In the genomic region with DNA sequence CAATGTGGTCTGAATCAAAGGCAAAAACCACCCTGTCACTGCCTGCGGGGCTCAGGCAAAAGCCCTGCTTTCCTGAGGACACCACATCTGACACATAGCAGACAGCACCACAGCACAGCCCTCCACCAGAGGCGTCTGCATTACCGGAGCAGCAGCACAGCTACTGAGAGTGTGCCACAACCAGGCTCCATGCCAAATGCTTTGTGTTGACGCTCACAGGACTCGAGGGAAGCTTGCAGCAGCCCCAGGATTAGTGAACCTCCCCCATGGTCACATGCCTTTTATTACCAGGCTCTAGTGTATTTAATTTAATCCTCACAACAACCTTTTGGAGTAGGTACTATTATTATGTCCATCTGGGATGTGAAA, we compare ENCODE assay signal across 1 cellular context.
TF ChIP-seq lines count a peak whose summit lies in the region.

No MANE protein-coding gene starts in this region.

TF ChIP-seq in SK-N-SH treated with all-trans-retinoic acid at 6 μM for 48 hours, 23 proteins besides CTCF, POLR2A, EP300 and RAD21 (continued from another document):
- TF ChIP-seq TOX (CRISPR knock-in tag; IDR thresholded peaks at IDR 0.05; ENCODE audit: borderline replicate concordance) (no peak), TCF4 (CRISPR knock-in tag; IDR thresholded peaks at IDR 0.05; ENCODE audit: borderline replicate concordance) (no peak), OSR1 (CRISPR knock-in tag; IDR thresholded peaks at IDR 0.05) (no peak), CSDC2 (CRISPR knock-in tag; IDR thresholded peaks at IDR 0.05) (no peak), ISL1 (CRISPR knock-in tag; IDR thresholded peaks at IDR 0.05) (no peak), GLIS3 (CRISPR knock-in tag; IDR thresholded peaks at IDR 0.05) (no peak), RARB (CRISPR knock-in tag; IDR thresholded peaks at IDR 0.05) (no peak)
- TF ChIP-seq, protein P1, sequence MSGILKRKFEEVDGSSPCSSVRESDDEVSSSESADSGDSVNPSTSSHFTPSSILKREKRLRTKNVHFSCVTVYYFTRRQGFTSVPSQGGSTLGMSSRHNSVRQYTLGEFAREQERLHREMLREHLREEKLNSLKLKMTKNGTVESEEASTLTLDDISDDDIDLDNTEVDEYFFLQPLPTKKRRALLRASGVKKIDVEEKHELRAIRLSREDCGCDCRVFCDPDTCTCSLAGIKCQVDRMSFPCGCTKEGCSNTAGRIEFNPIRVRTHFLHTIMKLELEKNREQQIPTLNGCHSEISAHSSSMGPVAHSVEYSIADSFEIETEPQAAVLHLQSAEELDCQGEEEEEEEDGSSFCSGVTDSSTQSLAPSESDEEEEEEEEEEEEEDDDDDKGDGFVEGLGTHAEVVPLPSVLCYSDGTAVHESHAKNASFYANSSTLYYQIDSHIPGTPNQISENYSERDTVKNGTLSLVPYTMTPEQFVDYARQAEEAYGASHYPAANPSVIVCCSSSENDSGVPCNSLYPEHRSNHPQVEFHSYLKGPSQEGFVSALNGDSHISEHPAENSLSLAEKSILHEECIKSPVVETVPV (CRISPR knock-in tag; IDR thresholded peaks at IDR 0.05): no peak
